2 cellular contexts compared by ENCODE assay signal in the genomic region with DNA sequence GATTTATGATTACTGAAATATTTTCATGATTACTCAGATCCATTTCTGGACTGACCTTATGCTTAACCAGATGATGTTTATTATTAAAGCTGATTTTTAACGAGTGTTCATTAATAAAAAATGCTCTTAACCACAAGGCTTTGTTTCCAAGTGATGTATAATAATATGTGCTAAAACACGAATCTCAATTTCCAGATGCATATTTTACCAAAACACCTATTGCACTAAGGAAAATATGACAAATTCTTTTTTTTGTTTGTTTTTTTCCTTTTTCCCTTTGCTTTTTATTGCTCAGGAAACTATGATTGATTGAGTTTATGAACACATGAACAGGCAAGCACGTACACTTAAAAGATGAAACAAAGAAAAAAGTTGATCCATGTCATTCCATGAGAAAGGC.
TF ChIP-seq lines count a peak whose summit lies in the region.

No MANE protein-coding gene starts in this region.

TF ChIP-seq in SK-N-SH, 30 proteins besides CTCF, POLR2A, EP300 and RAD21:
- TF ChIP-seq, protein P1, sequence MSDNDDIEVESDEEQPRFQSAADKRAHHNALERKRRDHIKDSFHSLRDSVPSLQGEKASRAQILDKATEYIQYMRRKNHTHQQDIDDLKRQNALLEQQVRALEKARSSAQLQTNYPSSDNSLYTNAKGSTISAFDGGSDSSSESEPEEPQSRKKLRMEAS (IDR thresholded peaks at IDR 0.05; ENCODE audit: low read depth): no peak
- TF ChIP-seq GABPA (IDR thresholded peaks at IDR 0.05; ENCODE audit: low read depth): no peak
- no peak for TF ChIP-seq RFX5 (IDR thresholded peaks at IDR 0.05; ENCODE audit: low read length)
- 0 out of 2 replicates have a peak, but pooled peaks have one; percentile 16 for TF ChIP-seq MEF2A (IDR thresholded peaks at IDR 0.05; ENCODE audit: borderline replicate concordance, low read depth)
- no peak for TF ChIP-seq YY1 (IDR thresholded peaks at IDR 0.05; ENCODE audit: low read depth)
- TF ChIP-seq TCF12 (IDR thresholded peaks at IDR 0.05): 0 out of 2 replicates have a peak, but pooled peaks have one; percentile 13
- no peak for TF ChIP-seq SMC3 (IDR thresholded peaks at IDR 0.05; ENCODE audit: low read depth, low read length)
- TF ChIP-seq, protein P2, sequence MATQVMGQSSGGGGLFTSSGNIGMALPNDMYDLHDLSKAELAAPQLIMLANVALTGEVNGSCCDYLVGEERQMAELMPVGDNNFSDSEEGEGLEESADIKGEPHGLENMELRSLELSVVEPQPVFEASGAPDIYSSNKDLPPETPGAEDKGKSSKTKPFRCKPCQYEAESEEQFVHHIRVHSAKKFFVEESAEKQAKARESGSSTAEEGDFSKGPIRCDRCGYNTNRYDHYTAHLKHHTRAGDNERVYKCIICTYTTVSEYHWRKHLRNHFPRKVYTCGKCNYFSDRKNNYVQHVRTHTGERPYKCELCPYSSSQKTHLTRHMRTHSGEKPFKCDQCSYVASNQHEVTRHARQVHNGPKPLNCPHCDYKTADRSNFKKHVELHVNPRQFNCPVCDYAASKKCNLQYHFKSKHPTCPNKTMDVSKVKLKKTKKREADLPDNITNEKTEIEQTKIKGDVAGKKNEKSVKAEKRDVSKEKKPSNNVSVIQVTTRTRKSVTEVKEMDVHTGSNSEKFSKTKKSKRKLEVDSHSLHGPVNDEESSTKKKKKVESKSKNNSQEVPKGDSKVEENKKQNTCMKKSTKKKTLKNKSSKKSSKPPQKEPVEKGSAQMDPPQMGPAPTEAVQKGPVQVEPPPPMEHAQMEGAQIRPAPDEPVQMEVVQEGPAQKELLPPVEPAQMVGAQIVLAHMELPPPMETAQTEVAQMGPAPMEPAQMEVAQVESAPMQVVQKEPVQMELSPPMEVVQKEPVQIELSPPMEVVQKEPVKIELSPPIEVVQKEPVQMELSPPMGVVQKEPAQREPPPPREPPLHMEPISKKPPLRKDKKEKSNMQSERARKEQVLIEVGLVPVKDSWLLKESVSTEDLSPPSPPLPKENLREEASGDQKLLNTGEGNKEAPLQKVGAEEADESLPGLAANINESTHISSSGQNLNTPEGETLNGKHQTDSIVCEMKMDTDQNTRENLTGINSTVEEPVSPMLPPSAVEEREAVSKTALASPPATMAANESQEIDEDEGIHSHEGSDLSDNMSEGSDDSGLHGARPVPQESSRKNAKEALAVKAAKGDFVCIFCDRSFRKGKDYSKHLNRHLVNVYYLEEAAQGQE (IDR thresholded peaks at IDR 0.05; ENCODE audit: low read depth, low read length): no peak

TF ChIP-seq in SK-N-SH treated with all-trans-retinoic acid at 6 μM for 48 hours, 23 proteins besides CTCF, POLR2A, EP300 and RAD21 (continued from another document):
- TF ChIP-seq, protein P3, sequence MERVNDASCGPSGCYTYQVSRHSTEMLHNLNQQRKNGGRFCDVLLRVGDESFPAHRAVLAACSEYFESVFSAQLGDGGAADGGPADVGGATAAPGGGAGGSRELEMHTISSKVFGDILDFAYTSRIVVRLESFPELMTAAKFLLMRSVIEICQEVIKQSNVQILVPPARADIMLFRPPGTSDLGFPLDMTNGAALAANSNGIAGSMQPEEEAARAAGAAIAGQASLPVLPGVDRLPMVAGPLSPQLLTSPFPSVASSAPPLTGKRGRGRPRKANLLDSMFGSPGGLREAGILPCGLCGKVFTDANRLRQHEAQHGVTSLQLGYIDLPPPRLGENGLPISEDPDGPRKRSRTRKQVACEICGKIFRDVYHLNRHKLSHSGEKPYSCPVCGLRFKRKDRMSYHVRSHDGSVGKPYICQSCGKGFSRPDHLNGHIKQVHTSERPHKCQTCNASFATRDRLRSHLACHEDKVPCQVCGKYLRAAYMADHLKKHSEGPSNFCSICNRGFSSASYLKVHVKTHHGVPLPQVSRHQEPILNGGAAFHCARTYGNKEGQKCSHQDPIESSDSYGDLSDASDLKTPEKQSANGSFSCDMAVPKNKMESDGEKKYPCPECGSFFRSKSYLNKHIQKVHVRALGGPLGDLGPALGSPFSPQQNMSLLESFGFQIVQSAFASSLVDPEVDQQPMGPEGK (CRISPR knock-in tag; IDR thresholded peaks at IDR 0.05; ENCODE audit: borderline replicate concordance): no peak
- TF ChIP-seq, protein P4, sequence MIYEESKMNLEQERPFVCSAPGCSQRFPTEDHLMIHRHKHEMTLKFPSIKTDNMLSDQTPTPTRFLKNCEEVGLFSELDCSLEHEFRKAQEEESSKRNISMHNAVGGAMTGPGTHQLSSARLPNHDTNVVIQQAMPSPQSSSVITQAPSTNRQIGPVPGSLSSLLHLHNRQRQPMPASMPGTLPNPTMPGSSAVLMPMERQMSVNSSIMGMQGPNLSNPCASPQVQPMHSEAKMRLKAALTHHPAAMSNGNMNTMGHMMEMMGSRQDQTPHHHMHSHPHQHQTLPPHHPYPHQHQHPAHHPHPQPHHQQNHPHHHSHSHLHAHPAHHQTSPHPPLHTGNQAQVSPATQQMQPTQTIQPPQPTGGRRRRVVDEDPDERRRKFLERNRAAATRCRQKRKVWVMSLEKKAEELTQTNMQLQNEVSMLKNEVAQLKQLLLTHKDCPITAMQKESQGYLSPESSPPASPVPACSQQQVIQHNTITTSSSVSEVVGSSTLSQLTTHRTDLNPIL (CRISPR knock-in tag; IDR thresholded peaks at IDR 0.05; ENCODE audit: low read depth): no peak
- TF ChIP-seq BACH2 (CRISPR knock-in tag; IDR thresholded peaks at IDR 0.05; ENCODE audit: borderline replicate concordance) (no peak), CSDC2 (CRISPR knock-in tag; IDR thresholded peaks at IDR 0.05) (no peak), ZNF565 (CRISPR knock-in tag; conservative IDR thresholded peaks at IDR 0.05; ENCODE audit: low read depth) (no peak)
